ENCODE assay signal across 12 cellular contexts in genomic region chr3:123719785-123720531, GRCh38.
A peak's percentile ranks its signal among the peaks of the same experiment; 100 is the strongest.
DNase-seq lines count a peak whose midpoint lies in the region; ATAC-seq, FAIRE-seq and TF ChIP-seq lines count a peak whose summit lies in the region.
"Had no signal": no experiment of that assay in that cellular context is flagged by ENCODE, and none has a peak within 500 bp of the region (broad histone marks: within the 10 kb centered on the region; RNA-seq: fewer than 3 reads in every experiment).

No MANE protein-coding gene starts in this region.

- no peaks in the 10 kb centered on the region for H3K27me3 Mint-ChIP-seq in nephron progenitor cell (ENCODE audit: low read depth, poor library complexity)

- DNase-seq in NCI-H1092 treated with DMSO at 0.1 percent for 48 hours (lab: John Stamatoyannopoulos, UW) (peak; percentile 11), NCI-H1092 (lab: John Stamatoyannopoulos, UW) (no peak), fibroblast of lung (ENCODE audit: low read depth in 2 of 2) (no peak), nephron progenitor cell (no peak), upper lobe of right lung (no peak), GM19239 (ENCODE audit: insufficient read length, low spot score) (no peak), ecto neural progenitor cell (ENCODE audit: low spot score) (no peak)
- no peak for DNase-seq in activated naive CD4-positive, alpha-beta T cell treated with anti-CD3 and anti-CD28 coated beads, Interleukin-2, amount 50 U/mL, for 72 hours (ENCODE audit: low spot score in 2 of 2)
- DNase-seq: NCI-H774 had no signal

- no peaks in the 10 kb centered on the region for H3K79me2 ChIP-seq in fibroblast of lung (ENCODE audit: control insufficient read depth, insufficient read depth, low read length)

- FAIRE-seq in GM19239 (lab: Jason Lieb, UNC) = no peak
- FAIRE-seq: A204.1, small intestine had no signal

- no peak overlapping the region for H3K9ac ChIP-seq in fibroblast of lung (ENCODE audit: insufficient read depth, low read length)

- no peak overlapping the region for H2AFZ ChIP-seq in fibroblast of lung (ENCODE audit: low read length)

- H3K27me3 ChIP-seq in fibroblast of lung (ENCODE audit: control insufficient read depth, insufficient read depth, low read length) (no peaks in the 10 kb centered on the region), upper lobe of right lung (no peaks in the 10 kb centered on the region)

- H3K36me3 ChIP-seq in fibroblast of lung (ENCODE audit: control insufficient read depth, insufficient read depth, low read length) (peaks cover 9% of the 10 kb centered on the region), upper lobe of right lung (no peaks in the 10 kb centered on the region)

- peak; percentile 9 for ATAC-seq in upper lobe of right lung
- no peak for ATAC-seq in activated naive CD4-positive, alpha-beta T cell treated with anti-CD3 and anti-CD28 coated beads, Interleukin-2, amount 50 U/mL, for 72 hours

- H3K4me1 ChIP-seq in fibroblast of lung (ENCODE audit: control insufficient read depth, extremely low read depth, insufficient read depth, low read length) (peaks cover 31% of the 10 kb centered on the region), upper lobe of right lung (peaks cover 14% of the 10 kb centered on the region)

- H3K4me3 Mint-ChIP-seq in nephron progenitor cell = no peak overlapping the region
- H3K4me3 Mint-ChIP-seq: activated naive CD4-positive, alpha-beta T cell treated with anti-CD3 and anti-CD28 coated beads, Interleukin-2, amount 50 U/mL, for 24 hours had no signal

- H3K4me3 ChIP-seq in fibroblast of lung (replicated peaks in 1 of 4; ENCODE audit: control extremely low read depth in 1 of 4, insufficient read depth in 1 of 4, low read depth in 3 of 4, low read length in 4 of 4) = no peak overlapping the region
- H3K4me3 ChIP-seq in upper lobe of right lung = no peak overlapping the region

- intact Hi-C loops in upper lobe of right lung (cut with DNase I) = loop anchor here (5.0 kb wide), 1 partner anchor 68 kb away; no protein-coding TSS in a partner anchor

- H3K9me3 Mint-ChIP-seq in nephron progenitor cell = no peaks in the 10 kb centered on the region
- no peaks in the 10 kb centered on the region for H3K9me3 Mint-ChIP-seq in activated naive CD4-positive, alpha-beta T cell treated with anti-CD3 and anti-CD28 coated beads, Interleukin-2, amount 50 U/mL, for 72 hours
- H3K9me3 Mint-ChIP-seq: activated naive CD4-positive, alpha-beta T cell treated with anti-CD3 and anti-CD28 coated beads, Interleukin-2, amount 50 U/mL, for 24 hours had no signal

- no peaks in the 10 kb centered on the region for H3K36me3 Mint-ChIP-seq in nephron progenitor cell (ENCODE audit: low read depth)
- no peaks in the 10 kb centered on the region for H3K36me3 Mint-ChIP-seq in activated naive CD4-positive, alpha-beta T cell treated with anti-CD3 and anti-CD28 coated beads, Interleukin-2, amount 50 U/mL, for 72 hours
- H3K36me3 Mint-ChIP-seq: activated naive CD4-positive, alpha-beta T cell treated with anti-CD3 and anti-CD28 coated beads, Interleukin-2, amount 50 U/mL, for 24 hours had no signal

- peaks cover 53% of the 10 kb centered on the region for H3K4me1 Mint-ChIP-seq in nephron progenitor cell
- H3K4me1 Mint-ChIP-seq: activated naive CD4-positive, alpha-beta T cell treated with anti-CD3 and anti-CD28 coated beads, Interleukin-2, amount 50 U/mL, for 24 hours had no signal

- no peaks in the 10 kb centered on the region for H3K9me3 ChIP-seq in fibroblast of lung (ENCODE audit: control insufficient read depth, insufficient read depth, low read depth, low read length)
- no peaks in the 10 kb centered on the region for H3K9me3 ChIP-seq in upper lobe of right lung

- H3K27ac Mint-ChIP-seq in nephron progenitor cell = peak overlapping the region; percentile 22
- no peak overlapping the region for H3K27ac Mint-ChIP-seq in activated naive CD4-positive, alpha-beta T cell treated with anti-CD3 and anti-CD28 coated beads, Interleukin-2, amount 50 U/mL, for 72 hours
- H3K27ac Mint-ChIP-seq: activated naive CD4-positive, alpha-beta T cell treated with anti-CD3 and anti-CD28 coated beads, Interleukin-2, amount 50 U/mL, for 24 hours had no signal

- TF ChIP-seq CTCF in fibroblast of lung (conservative IDR thresholded peaks at IDR 0.05 in 1 of 2, IDR thresholded peaks at IDR 0.05 in 1 of 2; ENCODE audit: low read depth in 1 of 2, low read length in 2 of 2) (no peak), nephron progenitor cell (IDR thresholded peaks at IDR 0.05) (no peak), upper lobe of right lung (IDR thresholded peaks at IDR 0.05) (no peak)

- peak overlapping the region; percentile 10 for H3K27ac ChIP-seq in fibroblast of lung (ENCODE audit: insufficient read depth, low read length)
- H3K27ac ChIP-seq in upper lobe of right lung = peak overlapping the region; percentile 3

- H4K20me1 ChIP-seq in fibroblast of lung (ENCODE audit: control insufficient read depth, extremely low read depth, insufficient read depth, low read length) = no peaks in the 10 kb centered on the region

- H3K4me2 ChIP-seq in fibroblast of lung (ENCODE audit: extremely low read depth, insufficient read depth, low read length) = no peak overlapping the region
